Comparison of ENCODE assay signal across 14 cellular contexts in genomic region chr1:224774378-224774777, GRCh38.
DNase-seq lines count a peak whose midpoint lies in the region; ATAC-seq and TF ChIP-seq lines count a peak whose summit lies in the region.
"Had no signal": no experiment of that assay in that cellular context is flagged by ENCODE, and none has a peak within 500 bp of the region (broad histone marks: within the 10 kb centered on the region; RNA-seq: fewer than 3 reads in every experiment).

No MANE protein-coding gene starts in this region.

- H3K18ac ChIP-seq in H9 (ENCODE audit: insufficient read length, low read depth, low read length) (no peak overlapping the region), mesendoderm (ENCODE audit: low read length) (no peak overlapping the region)

- no peaks in the 10 kb centered on the region for H4K20me1 ChIP-seq in H9 (ENCODE audit: control insufficient read depth, insufficient read depth, insufficient read length)

- H2AK5ac ChIP-seq in H9 (ENCODE audit: insufficient read length, low read length) = no peak overlapping the region
- no peak overlapping the region for H2AK5ac ChIP-seq in mesendoderm (ENCODE audit: low read length)

- no peaks in the 10 kb centered on the region for H3K27me3 ChIP-seq in H9 (ENCODE audit: insufficient read depth, low read length)
- peaks cover 25% of the 10 kb centered on the region for H3K27me3 ChIP-seq in Panc1 (ENCODE audit: control insufficient read depth, insufficient read depth, low read length)
- H3K27me3 ChIP-seq in mesendoderm (ENCODE audit: insufficient read depth, low read length, poor library complexity) = no peaks in the 10 kb centered on the region
- H3K27me3 ChIP-seq in gastroesophageal sphincter = no peaks in the 10 kb centered on the region
- H3K27me3 ChIP-seq: adrenal gland had no signal

- H4K8ac ChIP-seq in H9 (replicated peaks; ENCODE audit: insufficient read length, low read depth, low read length) = no peak overlapping the region
- H4K8ac ChIP-seq in mesendoderm (ENCODE audit: low read depth, low read length) = no peak overlapping the region

- H3K79me1 ChIP-seq in H9 (ENCODE audit: insufficient read depth, low read depth, low read length, poor library complexity, severe bottlenecking) (no peaks in the 10 kb centered on the region), mesendoderm (ENCODE audit: low read length) (no peaks in the 10 kb centered on the region)

- BruUV-seq in Panc1 (replicated peaks; lab: Mats Ljungman, UMichigan) = no TSS peak

- H3K4me2 ChIP-seq in H9 (ENCODE audit: insufficient read depth, insufficient read length, low read length) (no peak overlapping the region), mesendoderm (ENCODE audit: low read length) (no peak overlapping the region)

- no peaks in the 10 kb centered on the region; the same call in 1 of the 2 replicates for H3K27me3 Mint-ChIP-seq in H9 (ENCODE audit: low read depth)

- TF ChIP-seq POLR2A in gastroesophageal sphincter (IDR thresholded peaks at IDR 0.05) = no peak

- no peak overlapping the region for H3K56ac ChIP-seq in H9 (ENCODE audit: insufficient read length, low read depth, low read length)
- H3K56ac ChIP-seq in mesendoderm (ENCODE audit: low read length) = no peak overlapping the region

- no peak overlapping the region for H3K9ac ChIP-seq in H9 (ENCODE audit: extremely low read depth, insufficient read length, low read length)
- H3K9ac ChIP-seq in mesendoderm (ENCODE audit: low read length) = no peak overlapping the region

- DNase-seq in GM13977 (ENCODE audit: low spot score) = no peak
- peak; percentile 57 for DNase-seq in H9
- DNase-seq in Panc1 (ENCODE audit: low read depth, low spot score) = no peak
- peak; percentile 66 for DNase-seq in mesendoderm
- DNase-seq in NCI-H510A (lab: John Stamatoyannopoulos, UW) = no peak
- DNase-seq: activated CD4-positive, alpha-beta T cell treated with anti-CD3 and anti-CD28 coated beads for 48 hours; adrenal gland; GOT3; NK-92 treated with Interleukin-12 subunit alpha and Interleukin-12 subunit beta, amount 100 ng/mL, for 24 hours; stimulated activated CD4-positive, alpha-beta T cell treated with anti-CD3 and anti-CD28 coated beads, Interleukin-1b, Interleukin-23, amount 100 ng/mL, for 48 hours had no signal

- no peak overlapping the region for H3K27ac ChIP-seq in H9 (ENCODE audit: insufficient read length, low read depth, low read length)
- no peak overlapping the region for H3K27ac ChIP-seq in Panc1 (ENCODE audit: low read length)
- H3K27ac ChIP-seq in mesendoderm (ENCODE audit: low read depth, low read length) = no peak overlapping the region
- H3K27ac ChIP-seq in gastroesophageal sphincter = no peak overlapping the region
- H3K27ac ChIP-seq: adrenal gland, thoracic aorta had no signal

- H2BK5ac ChIP-seq in H9 (ENCODE audit: insufficient read length, low read length) (no peak overlapping the region), mesendoderm (ENCODE audit: low read length) (no peak overlapping the region)

- no peak overlapping the region for H3K4me3 Mint-ChIP-seq in H9

- TF ChIP-seq CTCF in GM13977 (IDR thresholded peaks at IDR 0.05; ENCODE audit: extremely low read depth, insufficient read depth, missing control alignments) = peak; percentile 25
- TF ChIP-seq CTCF in H9 (conservative IDR thresholded peaks at IDR 0.05) = peak; percentile 61
- peak; percentile 15; the same call in 1 of the 2 replicates for TF ChIP-seq CTCF in Panc1 (IDR thresholded peaks at IDR 0.05)
- no peak for TF ChIP-seq CTCF in gastroesophageal sphincter (IDR thresholded peaks at IDR 0.05)

- H4K5ac ChIP-seq in H9 (ENCODE audit: insufficient read length, low read depth, low read length) = no peak overlapping the region
- H4K5ac ChIP-seq in mesendoderm (ENCODE audit: low read length) = no peak overlapping the region

- H3T11ph ChIP-seq in H9 (ENCODE audit: low read length) = no peak overlapping the region

- no peak overlapping the region for H3K4me3 ChIP-seq in Panc1 (ENCODE audit: low read depth in 2 of 2, low read length in 2 of 2)
- H3K4me3 ChIP-seq in mesendoderm (ENCODE audit: low read length) = no peak overlapping the region
- H3K4me3 ChIP-seq in gastroesophageal sphincter = no peak overlapping the region
- H3K4me3 ChIP-seq: adrenal gland, thoracic aorta had no signal

- H3K79me2 ChIP-seq in H9 (ENCODE audit: insufficient read depth, low read length) (no peaks in the 10 kb centered on the region), mesendoderm (ENCODE audit: control insufficient read depth, insufficient read depth, low read length) (no peaks in the 10 kb centered on the region)

- H3K23ac ChIP-seq in H9 (ENCODE audit: insufficient read length, low read depth, low read length) (no peak overlapping the region), mesendoderm (ENCODE audit: low read length) (no peak overlapping the region)

- H3K23me2 ChIP-seq in H9 (ENCODE audit: insufficient read length, low read depth, low read length, poor library complexity, severe bottlenecking) = no peaks in the 10 kb centered on the region

- no peak overlapping the region for H2BK12ac ChIP-seq in H9 (ENCODE audit: insufficient read length, low read depth, low read length)

- TF ChIP-seq EP300 in gastroesophageal sphincter (IDR thresholded peaks at IDR 0.05) = no peak

- CTCF ChIA-PET in Panc1 (lab: Charles Lee) = no interaction called here

- H3K27ac Mint-ChIP-seq in H9 = peak overlapping the region in 1 of 3 experiments; percentile 72; a peak in 2 of 7 replicates

- H3K36me3 ChIP-seq in Panc1 (ENCODE audit: control insufficient read depth, insufficient read depth, low read length) (no peaks in the 10 kb centered on the region), mesendoderm (ENCODE audit: control insufficient read depth, insufficient read depth, low read length) (no peaks in the 10 kb centered on the region), gastroesophageal sphincter (no peaks in the 10 kb centered on the region)
- H3K36me3 ChIP-seq: adrenal gland, thoracic aorta had no signal

- H3K36me3 Mint-ChIP-seq in H9 (ENCODE audit: insufficient read depth in 1 of 3, low read depth in 3 of 3) = no peaks in the 10 kb centered on the region; a peak in 2 of 7 replicates

- H2BK20ac ChIP-seq in H9 (ENCODE audit: low read depth, low read length, poor library complexity, severe bottlenecking) = no peak overlapping the region

- POLR2A ChIA-PET in Panc1 (lab: Charles Lee) = no interaction called here

- H3K9me3 Mint-ChIP-seq in H9 = no peaks in the 10 kb centered on the region; a peak in 1 of 5 replicates

- H4K91ac ChIP-seq in H9 (ENCODE audit: insufficient read length, low read depth, low read length) = no peak overlapping the region

- ATAC-seq in Panc1 = no peak
- no peak for ATAC-seq in HG03045 (IDR thresholded peaks at IDR 0.05; ENCODE audit: unreplicated experiment)
- no peak for ATAC-seq in GM19395 (IDR thresholded peaks at IDR 0.05; ENCODE audit: unreplicated experiment)
- no peak for ATAC-seq in gastroesophageal sphincter

- H2BK120ac ChIP-seq in H9 (ENCODE audit: low read depth, low read length, poor library complexity, severe bottlenecking) = no peak overlapping the region
- no peak overlapping the region for H2BK120ac ChIP-seq in mesendoderm (ENCODE audit: low read depth, low read length)

- H3K9me3 ChIP-seq in H9 (ENCODE audit: control insufficient read depth, low read depth, low read length) = no peaks in the 10 kb centered on the region
- H3K9me3 ChIP-seq in Panc1 (ENCODE audit: control insufficient read depth, insufficient read depth, low read depth, low read length) = no peaks in the 10 kb centered on the region
- no peaks in the 10 kb centered on the region for H3K9me3 ChIP-seq in gastroesophageal sphincter
- H3K9me3 ChIP-seq: adrenal gland, thoracic aorta had no signal

- H3K4ac ChIP-seq in H9 (ENCODE audit: low read depth, low read length) = no peak overlapping the region
- H3K4ac ChIP-seq in mesendoderm (ENCODE audit: low read depth, low read length) = no peak overlapping the region

- H3K14ac ChIP-seq in H9 (ENCODE audit: insufficient read depth, low read length) = no peak overlapping the region

- no peaks in the 10 kb centered on the region for H3K4me1 ChIP-seq in H9 (ENCODE audit: insufficient read depth, low read length)
- H3K4me1 ChIP-seq in Panc1 (ENCODE audit: control insufficient read depth, insufficient read depth, low read length) = no peaks in the 10 kb centered on the region
- H3K4me1 ChIP-seq in mesendoderm (ENCODE audit: control insufficient read depth, low read depth, low read length) = no peaks in the 10 kb centered on the region
- peaks cover 4 to 13% (median 6%) of the 10 kb centered on the region in 3 donors for H3K4me1 ChIP-seq in gastroesophageal sphincter
- H3K4me1 ChIP-seq: adrenal gland had no signal

- peaks cover 22 to 30% of the 10 kb centered on the region in 2 experiments for H3K4me1 Mint-ChIP-seq in H9

- intact Hi-C loops in Panc1 (cut with micrococcal nuclease; ENCODE audit: unreplicated experiment) = no loop called here

- in situ Hi-C loops in GM13977 (cut with MboI; ENCODE audit: low pct_unique_long_range_greater_than_20kb, low sequenced_read_pairs, unreplicated experiment) = no loop called here
- in situ Hi-C loops in Panc1 (cut with HindIII; ENCODE audit: low pct_unique_long_range_greater_than_20kb, low sequenced_read_pairs) = no loop called here

- no CpG with 5 or more reads among the region's 2 CpGs for WGBS in H9 (ENCODE audit: extremely low coverage, insufficient read length, low lambda C conversion rate)
- WGBS in mesendoderm (ENCODE audit: extremely low coverage, insufficient coverage, low lambda C conversion rate) = no CpG with 5 or more reads among the region's 2 CpGs
- WGBS in gastroesophageal sphincter (ENCODE audit: low coverage in 1 of 2), 2 donors = 100% methylated on average over 2 of the region's 2 CpGs

- H2BK15ac ChIP-seq in H9 (ENCODE audit: low read depth, low read length) (no peak overlapping the region), mesendoderm (replicated peaks; ENCODE audit: low read depth) (no peak overlapping the region)

- H2AFZ ChIP-seq in H9 (ENCODE audit: low read length) = no peak overlapping the region

Comparison
In these comparisons a context has a peak if more than half of its experiments do, and no peak if none do; other contexts are left out.
1. DNase-seq: peak in H9 (single experiment) and mesendoderm (single experiment); none in GM13977 (single experiment), Panc1 (single experiment) and NCI-H510A (single experiment).
2. CTCF ChIP-seq: peak in GM13977 (single experiment), H9 (single experiment) and Panc1 (single experiment); none in gastroesophageal sphincter (0 of 4).